ENCODE assay signal across 13 cellular contexts in the genomic region with DNA sequence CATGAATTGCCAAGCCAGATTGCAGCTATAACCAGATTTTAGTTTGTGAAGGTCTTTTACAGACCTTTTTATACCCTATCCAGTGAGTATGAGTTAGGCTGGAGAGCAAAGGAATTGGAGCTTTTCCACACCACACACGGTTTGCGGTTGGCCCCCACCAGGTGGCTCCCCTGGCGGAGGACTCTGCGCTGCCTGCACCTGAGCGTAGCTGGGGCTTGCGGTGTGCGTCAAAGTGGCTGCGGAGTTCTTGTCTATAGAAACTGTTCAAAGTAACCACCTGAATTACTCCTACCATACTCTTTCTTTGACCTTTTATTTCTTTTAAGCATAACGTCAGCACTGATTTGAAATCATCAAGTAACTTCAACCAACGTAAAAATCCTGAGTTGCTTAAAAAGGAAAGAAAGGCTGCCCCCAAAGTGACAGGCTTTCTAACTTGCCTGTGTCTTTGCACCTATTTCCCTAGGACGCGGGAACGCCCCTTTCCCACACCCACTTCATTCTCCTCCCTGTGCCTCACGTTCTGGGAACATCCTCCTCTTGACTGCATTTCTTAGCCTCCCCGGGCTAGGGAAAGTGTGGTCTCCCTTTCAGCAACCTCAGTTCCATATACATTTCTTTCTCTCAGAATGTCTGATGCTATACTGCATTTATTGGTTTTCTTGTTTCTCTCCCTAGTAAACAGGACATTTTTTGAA. TPM values are rescaled to one million over a fixed set of nuclear protein-coding genes. Genes with fewer than 3 reads are reported as not detected.
DNase-seq lines count a peak whose midpoint lies in the region; ATAC-seq and TF ChIP-seq lines count a peak whose summit lies in the region.
"Had no signal": no experiment of that assay in that cellular context is flagged by ENCODE, and none has a peak within 500 bp of the region (broad histone marks: within the 10 kb centered on the region; RNA-seq: fewer than 3 reads in every experiment).

No MANE protein-coding gene starts in this region.

- POLR2A ChIA-PET in activated naive CD8-positive, alpha-beta T cell treated with anti-CD3 and anti-CD28 coated beads, Interleukin-2, amount 10 ng/mL, durations not matched to agents 7 days and 5 days (lab: Charles Lee), result no interaction called here

- H3K36me3 ChIP-seq in GM23248 (ENCODE audit: low read depth), result no peaks in the 10 kb centered on the region
- H3K36me3 ChIP-seq: SJSA1 had no signal

- peaks cover 15% of the 10 kb centered on the region for H3K4me1 Mint-ChIP-seq in activated naive CD8-positive, alpha-beta T cell treated with anti-CD3 and anti-CD28 coated beads, Interleukin-2, amount 10 ng/mL, durations not matched to agents 7 days and 5 days
- peaks cover 8% of the 10 kb centered on the region for H3K4me1 Mint-ChIP-seq in activated naive CD4-positive, alpha-beta T cell treated with anti-CD3 and anti-CD28 coated beads, Interleukin-2, amount 10 ng/mL, durations not matched to agents 7 days and 5 days

- H3K9me3 Mint-ChIP-seq in activated naive CD8-positive, alpha-beta T cell treated with anti-CD3 and anti-CD28 coated beads, Interleukin-2, amount 10 ng/mL, durations not matched to agents 7 days and 5 days, result no peaks in the 10 kb centered on the region
- no peaks in the 10 kb centered on the region for H3K9me3 Mint-ChIP-seq in activated naive CD4-positive, alpha-beta T cell treated with anti-CD3 and anti-CD28 coated beads, Interleukin-2, amount 10 ng/mL, durations not matched to agents 7 days and 5 days

- no peaks in the 10 kb centered on the region for H3K9me2 ChIP-seq in GM23248 (ENCODE audit: insufficient read depth)

- peak overlapping the region; percentile 77 for H2AFZ ChIP-seq in GM23248

- in situ Hi-C loops in GM23248 (cut with MboI), result loop anchor here (10.0 to 25.0 kb wide), 2 partner anchors 801 to 1189 kb away; no protein-coding TSS in a partner anchor

- no peak for TF ChIP-seq CTCF in AG10803 (conservative IDR thresholded peaks at IDR 0.05; ENCODE audit: low read length)

- H3K9ac ChIP-seq in GM23248, result peak overlapping the region; percentile 86

- no peaks in the 10 kb centered on the region for H3K79me2 ChIP-seq in GM23248 (ENCODE audit: insufficient read depth)

- H3F3A ChIP-seq in GM23248 (ENCODE audit: insufficient read depth), result peaks cover 21% of the 10 kb centered on the region

- no peak overlapping the region for H3K27ac Mint-ChIP-seq in activated naive CD8-positive, alpha-beta T cell treated with anti-CD3 and anti-CD28 coated beads, Interleukin-2, amount 10 ng/mL, durations not matched to agents 7 days and 5 days
- no peak overlapping the region for H3K27ac Mint-ChIP-seq in activated naive CD4-positive, alpha-beta T cell treated with anti-CD3 and anti-CD28 coated beads, Interleukin-2, amount 10 ng/mL, durations not matched to agents 7 days and 5 days

- DNase-seq in AG10803 (ENCODE audit: low read depth) (no peak), GM23248 (peak; percentile 51), left kidney (ENCODE audit: low read depth, low spot score) (peak; percentile 47), amygdala (lab: John Stamatoyannopoulos, UW) (no peak)
- DNase-seq in activated naive CD8-positive, alpha-beta T cell treated with anti-CD3 and anti-CD28 coated beads, Interleukin-2, amount 10 ng/mL, durations not matched to agents 7 days and 5 days, result no peak
- no peak for DNase-seq in stimulated activated CD4-positive, alpha-beta T cell treated with anti-CD3 and anti-CD28 coated beads, Interleukin-15, amount 100 ng/mL, for 24 hours
- no peak for DNase-seq in activated naive CD4-positive, alpha-beta T cell treated with anti-CD3 and anti-CD28 coated beads, Interleukin-2, amount 10 ng/mL, durations not matched to agents 7 days and 5 days
- DNase-seq: NCI-H2081 had no signal

- peak overlapping the region; percentile 91 for H3K4me3 Mint-ChIP-seq in activated naive CD8-positive, alpha-beta T cell treated with anti-CD3 and anti-CD28 coated beads, Interleukin-2, amount 10 ng/mL, durations not matched to agents 7 days and 5 days
- no peak overlapping the region for H3K4me3 Mint-ChIP-seq in activated naive CD4-positive, alpha-beta T cell treated with anti-CD3 and anti-CD28 coated beads, Interleukin-2, amount 10 ng/mL, durations not matched to agents 7 days and 5 days

- H3K36me3 Mint-ChIP-seq in activated naive CD8-positive, alpha-beta T cell treated with anti-CD3 and anti-CD28 coated beads, Interleukin-2, amount 10 ng/mL, durations not matched to agents 7 days and 5 days, result no peaks in the 10 kb centered on the region
- H3K36me3 Mint-ChIP-seq in activated naive CD4-positive, alpha-beta T cell treated with anti-CD3 and anti-CD28 coated beads, Interleukin-2, amount 10 ng/mL, durations not matched to agents 7 days and 5 days, result no peaks in the 10 kb centered on the region
- H3K36me3 Mint-ChIP-seq: CD14-positive monocyte had no signal

- peak overlapping the region; percentile 80 for H3K4me2 ChIP-seq in GM23248 (ENCODE audit: unreplicated experiment)

- H4K20me1 ChIP-seq in GM23248 (ENCODE audit: insufficient read depth), result no peaks in the 10 kb centered on the region

- no peaks in the 10 kb centered on the region for H3K9me3 ChIP-seq in GM23248 (ENCODE audit: low read depth)
- H3K9me3 ChIP-seq: SJSA1 had no signal

- H3K27me3 Mint-ChIP-seq in activated naive CD8-positive, alpha-beta T cell treated with anti-CD3 and anti-CD28 coated beads, Interleukin-2, amount 10 ng/mL, durations not matched to agents 7 days and 5 days, result peaks cover 42% of the 10 kb centered on the region
- H3K27me3 Mint-ChIP-seq in activated naive CD4-positive, alpha-beta T cell treated with anti-CD3 and anti-CD28 coated beads, Interleukin-2, amount 10 ng/mL, durations not matched to agents 7 days and 5 days, result peaks cover 53% of the 10 kb centered on the region

- WGBS in GM23248 (ENCODE audit: low coverage in 1 of 2, low lambda C conversion rate in 2 of 2, missing lambda C conversion rate in 2 of 2), 2 experiments, result 49 to 51% methylated on average over 15 of the region's 15 CpGs

- peak overlapping the region; percentile 91 for H3K27ac ChIP-seq in GM23248
- H3K27ac ChIP-seq: SJSA1 had no signal

- peaks cover 36% of the 10 kb centered on the region for H3K4me1 ChIP-seq in GM23248 (ENCODE audit: insufficient read depth)

- no peak for ATAC-seq in activated naive CD8-positive, alpha-beta T cell treated with anti-CD3 and anti-CD28 coated beads, Interleukin-2, amount 10 ng/mL, durations not matched to agents 7 days and 5 days (ENCODE audit: low read depth)
- no peak for ATAC-seq in HG02623 (IDR thresholded peaks at IDR 0.05; ENCODE audit: unreplicated experiment)

- CTCF ChIA-PET in activated naive CD4-positive, alpha-beta T cell treated with anti-CD3 and anti-CD28 coated beads, Interleukin-2, amount 10 ng/mL, durations not matched to agents 7 days and 5 days (lab: Charles Lee), result interaction anchor here (1.0 to 2.7 kb wide), 4 partner anchors 8 to 16 kb away, joined by 3 to 11 read pairs (median 4); no protein-coding TSS in a partner anchor

- H3K4me3 ChIP-seq in AG10803 (ENCODE audit: low read length), result peak overlapping the region; percentile 75
- H3K4me3 ChIP-seq in GM23248, result peak overlapping the region; percentile 73

- no peaks in the 10 kb centered on the region for H3K27me3 ChIP-seq in GM23248 (replicated peaks; ENCODE audit: insufficient read depth)

RNA-seq across cellular contexts. Expression of gene TMEM72, which starts 47.6 kb away (rescaled TPM):
- not detected in 2 replicates for total RNA-seq in GM23248 (2014; rRNA removed; shearing (Covaris generic))
- not detected in 2 replicates for polyA plus RNA-seq in GM23248 (2016; fragmentation: Nextera tagmentation; extraction: Ambion mirVana)
- not detected for total RNA-seq in activated naive CD8-positive, alpha-beta T cell treated with anti-CD3 and anti-CD28 coated beads, Interleukin-2, amount 10 ng/mL, durations not matched to agents 7 days and 5 days
- total RNA-seq: activated CD8-positive, alpha-beta memory T cell treated with anti-CD3 and anti-CD28 coated beads for 36 hours; mononuclear cell; SJSA1 had no signal
- polyA plus RNA-seq: CD14-positive monocyte had no signal

Comparison
In these comparisons a context has a peak if more than half of its experiments do, and no peak if none do; other contexts are left out.
1. DNase-seq: peak in GM23248 (single experiment) and left kidney (single experiment); none in AG10803 (single experiment), activated naive CD8-positive, alpha-beta T cell treated with anti-CD3 and anti-CD28 coated beads, Interleukin-2, amount 10 ng/mL, durations not matched to agents 7 days and 5 days (single experiment), amygdala (0 of 56), stimulated activated CD4-positive, alpha-beta T cell treated with anti-CD3 and anti-CD28 coated beads, Interleukin-15, amount 100 ng/mL, for 24 hours (single experiment) and activated naive CD4-positive, alpha-beta T cell treated with anti-CD3 and anti-CD28 coated beads, Interleukin-2, amount 10 ng/mL, durations not matched to agents 7 days and 5 days (single experiment).